Comparison of ENCODE assay signal across 8 cellular contexts in genomic region chr5:102295534-102296228, GRCh38. TPM values are rescaled to one million over a fixed set of nuclear protein-coding genes. Genes with fewer than 3 reads are reported as not detected.
A peak's percentile ranks its signal among the peaks of the same experiment; 100 is the strongest.
DNase-seq lines count a peak whose midpoint lies in the region; ATAC-seq and TF ChIP-seq lines count a peak whose summit lies in the region.

No MANE protein-coding gene starts in this region.

- in situ Hi-C loops in KBM-7 (cut with MboI; ENCODE audit: low pct_unique_long_range_greater_than_20kb, low sequenced_read_pairs) = no loop called here

- H3K27me3 Mint-ChIP-seq in CD8-positive, alpha-beta T cell (ENCODE audit: low read depth) = peaks cover 3% of the 10 kb centered on the region
- no peaks in the 10 kb centered on the region for H3K27me3 Mint-ChIP-seq in effector memory CD8-positive, alpha-beta T cell
- no peaks in the 10 kb centered on the region for H3K27me3 Mint-ChIP-seq in natural killer cell treated with Interleukin-12 subunit alpha and Interleukin-12 subunit beta and Interleukin-15 and Interleukin-18, amount 100 ng/mL, for 72 hours

- H3K27ac Mint-ChIP-seq in CD8-positive, alpha-beta T cell = no peak overlapping the region
- peak overlapping the region; percentile 84 to 85 for H3K27ac Mint-ChIP-seq in effector memory CD8-positive, alpha-beta T cell
- peak overlapping the region; percentile 69 to 82 for H3K27ac Mint-ChIP-seq in natural killer cell treated with Interleukin-12 subunit alpha and Interleukin-12 subunit beta and Interleukin-15 and Interleukin-18, amount 100 ng/mL, for 72 hours

- H3K27me3 ChIP-seq in CD8-positive, alpha-beta T cell (ENCODE audit: insufficient read depth, low read length) = no peaks in the 10 kb centered on the region

- intact Hi-C loops in CD8-positive, alpha-beta T cell (cut with DNase I, micrococcal nuclease) = no loop called here

- no peak for DNase-seq in CD8-positive, alpha-beta T cell
- DNase-seq in KBM-7 (peak; percentile 37), superior temporal gyrus (ENCODE audit: extremely low spot score) (no peak)
- DNase-seq in effector memory CD8-positive, alpha-beta T cell = no peak
- no peak for DNase-seq in natural killer cell treated with Interleukin-12 subunit alpha and Interleukin-12 subunit beta and Interleukin-15 and Interleukin-18, amount 100 ng/mL, for 72 hours (ENCODE audit: low spot score)

- POLR2A ChIA-PET in CD8-positive, alpha-beta T cell (lab: Charles Lee) = interaction anchor here (0.5 kb wide), 1 partner anchor 1170 kb away, joined by 6 read pairs; no protein-coding TSS in a partner anchor

- H3K9me3 Mint-ChIP-seq in CD8-positive, alpha-beta T cell = no peaks in the 10 kb centered on the region
- no peaks in the 10 kb centered on the region for H3K9me3 Mint-ChIP-seq in effector memory CD8-positive, alpha-beta T cell
- H3K9me3 Mint-ChIP-seq in natural killer cell treated with Interleukin-12 subunit alpha and Interleukin-12 subunit beta and Interleukin-15 and Interleukin-18, amount 100 ng/mL, for 72 hours = no peaks in the 10 kb centered on the region

- H3K4me3 Mint-ChIP-seq in CD8-positive, alpha-beta T cell = peak overlapping the region; percentile 88
- H3K4me3 Mint-ChIP-seq in effector memory CD8-positive, alpha-beta T cell = peak overlapping the region; percentile 89 to 91
- H3K4me3 Mint-ChIP-seq in natural killer cell treated with Interleukin-12 subunit alpha and Interleukin-12 subunit beta and Interleukin-15 and Interleukin-18, amount 100 ng/mL, for 72 hours = peak overlapping the region; percentile 95

- CTCF ChIA-PET in CD8-positive, alpha-beta T cell (lab: Charles Lee) = interaction anchor here (0.7 to 1.9 kb wide), 5 partner anchors 9 to 31 kb away, joined by 3 to 4 read pairs (median 3); no protein-coding TSS in a partner anchor

- no peak for TF ChIP-seq CTCF in CD8-positive, alpha-beta T cell (IDR thresholded peaks at IDR 0.05)

- H3K27ac ChIP-seq in CD8-positive, alpha-beta T cell (ENCODE audit: low read depth, low read length) = peak overlapping the region; percentile 33

- no peaks in the 10 kb centered on the region for H3K9me3 ChIP-seq in CD8-positive, alpha-beta T cell (ENCODE audit: low read length)

- no peaks in the 10 kb centered on the region for H3K36me3 ChIP-seq in CD8-positive, alpha-beta T cell (ENCODE audit: insufficient read depth, low read length)

- peak overlapping the region; percentile 61 for H3K4me3 ChIP-seq in CD8-positive, alpha-beta T cell (ENCODE audit: low read depth, low read length)

- ATAC-seq in CD8-positive, alpha-beta T cell = no peak
- peak; percentile 3 for ATAC-seq in GM21390 (IDR thresholded peaks at IDR 0.05; ENCODE audit: unreplicated experiment)
- no peak for ATAC-seq in effector memory CD8-positive, alpha-beta T cell (replicated peaks)
- no peak for ATAC-seq in natural killer cell treated with Interleukin-12 subunit alpha and Interleukin-12 subunit beta and Interleukin-15 and Interleukin-18, amount 100 ng/mL, for 72 hours
- ATAC-seq in GM21360 (IDR thresholded peaks at IDR 0.05; ENCODE audit: unreplicated experiment) = no peak
- no peak for ATAC-seq in HG02763 (IDR thresholded peaks at IDR 0.05; ENCODE audit: unreplicated experiment)

- no peaks in the 10 kb centered on the region for H3K36me3 Mint-ChIP-seq in CD8-positive, alpha-beta T cell
- H3K36me3 Mint-ChIP-seq in effector memory CD8-positive, alpha-beta T cell (ENCODE audit: insufficient read depth) = no peaks in the 10 kb centered on the region
- no peaks in the 10 kb centered on the region for H3K36me3 Mint-ChIP-seq in natural killer cell treated with Interleukin-12 subunit alpha and Interleukin-12 subunit beta and Interleukin-15 and Interleukin-18, amount 100 ng/mL, for 72 hours

- H3K4me1 ChIP-seq in CD8-positive, alpha-beta T cell (ENCODE audit: insufficient read depth, low read length) = peaks cover 17% of the 10 kb centered on the region

- peaks cover 18% of the 10 kb centered on the region for H3K4me1 Mint-ChIP-seq in CD8-positive, alpha-beta T cell (ENCODE audit: low read depth)
- peaks cover 16 to 17% of the 10 kb centered on the region in 2 donors for H3K4me1 Mint-ChIP-seq in effector memory CD8-positive, alpha-beta T cell (ENCODE audit: low read depth in 2 of 2)
- peaks cover 28 to 32% of the 10 kb centered on the region in 2 donors for H3K4me1 Mint-ChIP-seq in natural killer cell treated with Interleukin-12 subunit alpha and Interleukin-12 subunit beta and Interleukin-15 and Interleukin-18, amount 100 ng/mL, for 72 hours (ENCODE audit: low read depth in 2 of 2)

RNA-seq across cellular contexts. Expression of gene SLCO4C1, which starts 0.4 kb away (rescaled TPM):
- under 1 TPM; 0.19 to 0.22 TPM for total RNA-seq in CD8-positive, alpha-beta T cell
- 1 to 10 TPM; 1.1 to 7.4 TPM for total RNA-seq in natural killer cell treated with Interleukin-12 subunit alpha and Interleukin-12 subunit beta and Interleukin-15 and Interleukin-18, amount 100 ng/mL, for 72 hours
